In genomic region chr16:30335028-30335597, GRCh38 we compare ENCODE assay signal across 8 cellular contexts. TPM values are rescaled to one million over a fixed set of nuclear protein-coding genes. Genes with fewer than 3 reads are reported as not detected.
A peak's percentile ranks its signal among the peaks of the same experiment; 100 is the strongest.
DNase-seq lines count a peak whose midpoint lies in the region; ATAC-seq, FAIRE-seq and TF ChIP-seq lines count a peak whose summit lies in the region.
"Not testable (repeated sequence)": the region's sequence is repeated elsewhere in the genome, so short reads cannot be mapped to it uniquely, and the experiment has no call there.

No MANE protein-coding gene starts in this region.

- TF ChIP-seq CTCF in DOHH2 (IDR thresholded peaks at IDR 0.05; ENCODE audit: low read depth, low read length, poor library complexity, severe bottlenecking); RWPE2 (IDR thresholded peaks at IDR 0.05; ENCODE audit: poor library complexity, severe bottlenecking); natural killer cell (IDR thresholded peaks at IDR 0.05): not testable (repeated sequence)

- H3F3A ChIP-seq in DOHH2 (ENCODE audit: control insufficient read depth, insufficient read depth): not testable (repeated sequence)

- peak overlapping the region; percentile 70 for H3K4me2 ChIP-seq in DOHH2 (ENCODE audit: low read length)

- not testable (repeated sequence) for H3K36me3 ChIP-seq in DOHH2 (ENCODE audit: control insufficient read depth, low read length); RWPE2 (ENCODE audit: low read depth)

- H3K27ac Mint-ChIP-seq in natural killer cell: peak overlapping the region; percentile 86 to 89
- peak overlapping the region; percentile 98 for H3K27ac Mint-ChIP-seq in stimulated activated naive B cell treated with anti-CD40 and anti-IgM and Interleukin-4, amounts not matched to agents 10 μg/mL and 1 μg/mL and 100 μg/mL, for 72 hours

- peaks cover 16% of the 10 kb centered on the region in 2 donors for H3K4me1 Mint-ChIP-seq in natural killer cell
- peaks cover 23 to 39% of the 10 kb centered on the region in 2 donors for H3K4me1 Mint-ChIP-seq in stimulated activated naive B cell treated with anti-CD40 and anti-IgM and Interleukin-4, amounts not matched to agents 10 μg/mL and 1 μg/mL and 100 μg/mL, for 72 hours

- H3K27me3 Mint-ChIP-seq in natural killer cell (ENCODE audit: low read depth in 2 of 2); stimulated activated naive B cell treated with anti-CD40 and anti-IgM and Interleukin-4, amounts not matched to agents 10 μg/mL and 1 μg/mL and 100 μg/mL, for 72 hours: not testable (repeated sequence)

- not testable (repeated sequence) for DNase-seq in H54 (ENCODE audit: insufficient read length, low spot score); RWPE2 (ENCODE audit: low spot score)
- DNase-seq in LHCN-M2 (ENCODE audit: low read depth): peak; percentile 70
- peak; percentile 79 for DNase-seq in activated T-helper 9 cell treated with anti-CD3 and anti-CD28 coated beads, Interleukin-2, amount 50 U/mL, for 16 hours (ENCODE audit: low read depth)
- DNase-seq in fibroblast of peridontal ligament (ENCODE audit: extremely low read depth): peak; percentile 50
- peak; percentile 78 for DNase-seq in natural killer cell
- DNase-seq in stimulated activated naive B cell treated with anti-CD40 and anti-IgM and Interleukin-4, amounts not matched to agents 10 μg/mL and 1 μg/mL and 100 μg/mL, for 72 hours: peak; percentile 80

- H3K9me3 ChIP-seq in DOHH2 (ENCODE audit: control insufficient read depth, insufficient read depth, low read length); RWPE2 (ENCODE audit: severe bottlenecking): not testable (repeated sequence)

- H3K79me2 ChIP-seq in DOHH2 (ENCODE audit: control insufficient read depth, low read length): peaks cover 50% of the 10 kb centered on the region

- H3K27me3 ChIP-seq in DOHH2 (ENCODE audit: control insufficient read depth, low read length); RWPE2 (ENCODE audit: insufficient read depth, poor library complexity, severe bottlenecking): not testable (repeated sequence)

- not testable (repeated sequence) for H4K20me1 ChIP-seq in DOHH2 (ENCODE audit: control insufficient read depth, insufficient read depth, low read depth, low read length)

- intact Hi-C loops in natural killer cell (cut with micrococcal nuclease): loop anchor here (1.0 to 2.0 kb wide), 2 partner anchors 15 to 44 kb away; no protein-coding TSS in a partner anchor

- H3K27ac ChIP-seq in DOHH2 (ENCODE audit: low read depth, low read length): peak overlapping the region; percentile 71
- peak overlapping the region; percentile 70 for H3K27ac ChIP-seq in RWPE2 (ENCODE audit: poor library complexity, severe bottlenecking)

- not testable (repeated sequence) for H3K36me3 Mint-ChIP-seq in natural killer cell; stimulated activated naive B cell treated with anti-CD40 and anti-IgM and Interleukin-4, amounts not matched to agents 10 μg/mL and 1 μg/mL and 100 μg/mL, for 72 hours

- H3K4me1 ChIP-seq in DOHH2 (ENCODE audit: control insufficient read depth, low read length): peaks cover 25% of the 10 kb centered on the region
- H3K4me1 ChIP-seq in RWPE2 (ENCODE audit: insufficient read depth, poor library complexity, severe bottlenecking): not testable (repeated sequence)

- H3K4me3 ChIP-seq in DOHH2 (ENCODE audit: low read length) (peak overlapping the region; percentile 78), RWPE2 (ENCODE audit: severe bottlenecking) (peak overlapping the region; percentile 90)

- not testable (repeated sequence) for H3K9me2 ChIP-seq in DOHH2 (replicated peaks; ENCODE audit: control insufficient read depth, low read length)

- TF ChIP-seq POLR2A in H54 (IDR thresholded peaks at IDR 0.05; ENCODE audit: low read depth, low read length): peak; percentile 82

- peak; percentile 79 for ATAC-seq in RWPE2 (ENCODE audit: low read depth)
- peak; percentile 76 to 88 (median 76) for ATAC-seq in natural killer cell
- ATAC-seq in stimulated activated naive B cell treated with anti-CD40 and anti-IgM and Interleukin-4, amounts not matched to agents 10 μg/mL and 1 μg/mL and 100 μg/mL, for 72 hours (replicated peaks): peak; percentile 81 to 82

- not testable (repeated sequence) for H3K9me3 Mint-ChIP-seq in natural killer cell; stimulated activated naive B cell treated with anti-CD40 and anti-IgM and Interleukin-4, amounts not matched to agents 10 μg/mL and 1 μg/mL and 100 μg/mL, for 72 hours

- H3K4me3 Mint-ChIP-seq in natural killer cell: peak overlapping the region; percentile 92
- H3K4me3 Mint-ChIP-seq in stimulated activated naive B cell treated with anti-CD40 and anti-IgM and Interleukin-4, amounts not matched to agents 10 μg/mL and 1 μg/mL and 100 μg/mL, for 72 hours: peak overlapping the region; percentile 92 to 94

- not testable (repeated sequence) for FAIRE-seq in H54 (lab: Jason Lieb, UNC)

RNA-seq across cellular contexts. Expression of gene CD2BP2, which starts 20.0 kb away (rescaled TPM):
- total RNA-seq in LHCN-M2 (2014; rRNA removed): 65.6 and 67.6 TPM in 2 replicates
- 83.6 TPM for polyA plus RNA-seq in LHCN-M2 (2012)
- 100 to 1,000 TPM in 1 of 3 donors, 10 to 100 TPM in 2; 79.5 to 104 (median 87.7) TPM for total RNA-seq in natural killer cell

RNA-seq across cellular contexts. Expression of gene TBC1D10B, which starts 35.2 kb away (rescaled TPM):
- total RNA-seq in LHCN-M2 (2014; rRNA removed): 41.8 and 43.9 TPM in 2 replicates
- polyA plus RNA-seq in LHCN-M2 (2012): 32.6 TPM
- total RNA-seq in natural killer cell: 10 to 100 TPM; 43.0 to 55.3 (median 50.2) TPM

RNA-seq across cellular contexts. Expression of gene MYL11, which starts 39.5 kb away (rescaled TPM):
- total RNA-seq in LHCN-M2 (2014; rRNA removed): 7.2 TPM in 1 of 2 replicates, not detected in the other
- polyA plus RNA-seq in LHCN-M2 (2012): 4.3 TPM
- 1 to 10 TPM; 2.9 to 8.0 (median 7.2) TPM for total RNA-seq in natural killer cell

RNA-seq across cellular contexts. Expression of gene SEPTIN1, which starts 47.2 kb away (rescaled TPM):
- total RNA-seq in LHCN-M2 (2014; rRNA removed) (0.17 TPM in 1 of 2 replicates, not detected in the other), natural killer cell (100 to 1,000 TPM; 196 to 210 (median 205) TPM)
- 3.0 TPM for polyA plus RNA-seq in LHCN-M2 (2012)
